7 cellular contexts compared by ENCODE assay signal in genomic region chr1:70353641-70354331, GRCh38. TPM values are rescaled to one million over a fixed set of nuclear protein-coding genes. Genes with fewer than 3 reads are reported as not detected.
A peak's percentile ranks its signal among the peaks of the same experiment; 100 is the strongest.
DNase-seq lines count a peak whose midpoint lies in the region; ATAC-seq, FAIRE-seq and TF ChIP-seq lines count a peak whose summit lies in the region.

No MANE protein-coding gene starts in this region.

- H3K79me2 ChIP-seq in endothelial cell of umbilical vein (ENCODE audit: control insufficient read depth, insufficient read depth, low read length) = peaks cover 51% of the 10 kb centered on the region

- WGBS in thyroid gland, 2 donors = 1 to 2% methylated on average over 28 to 34 of the region's 34 CpGs

- ATAC-seq in GM21619 (IDR thresholded peaks at IDR 0.05; ENCODE audit: unreplicated experiment) = peak; percentile 25

- CTCF ChIA-PET in endothelial cell of umbilical vein (lab: Charles Lee) = interaction anchor here (1.0 to 1.8 kb wide), 2 partner anchors 57 to 133 kb away, joined by 3 to 11 read pairs; partner anchors contain the start of genes CTH and SRSF11

- H3K4me1 ChIP-seq in HUES6 (ENCODE audit: control insufficient read depth, insufficient read depth, low read length) = peaks cover 7% of the 10 kb centered on the region; the same call in 1 of the 2 replicates
- H3K4me1 ChIP-seq in endothelial cell of umbilical vein (ENCODE audit: control insufficient read depth, extremely low read depth, insufficient read depth, low read length) = peaks cover 11% of the 10 kb centered on the region
- H3K4me1 ChIP-seq in thyroid gland = peaks cover 16 to 25% of the 10 kb centered on the region in 2 donors

- no peaks in the 10 kb centered on the region for H3K27me3 ChIP-seq in HUES6 (ENCODE audit: control insufficient read depth, insufficient read depth, low read length)
- H3K27me3 ChIP-seq in endothelial cell of umbilical vein (ENCODE audit: control insufficient read depth in 2 of 2, insufficient read depth in 2 of 2, low read length in 2 of 2) = no peaks in the 10 kb centered on the region
- no peaks in the 10 kb centered on the region for H3K27me3 ChIP-seq in thyroid gland

- TF ChIP-seq CTCF in GM12864 (IDR thresholded peaks at IDR 0.05; ENCODE audit: low read depth, low read length, missing control alignments) = no peak
- no peak for TF ChIP-seq CTCF in endothelial cell of umbilical vein (IDR thresholded peaks at IDR 0.05; ENCODE audit: extremely low read depth in 1 of 2, insufficient read depth in 1 of 2, low read depth in 1 of 2, low read length in 2 of 2)
- no peak for TF ChIP-seq CTCF in thyroid gland (IDR thresholded peaks at IDR 0.05)

- H3K36me3 ChIP-seq in HUES6 (ENCODE audit: control insufficient read depth, insufficient read depth, low read length) = peaks cover 6% of the 10 kb centered on the region; the same call in 1 of the 2 replicates
- no peaks in the 10 kb centered on the region for H3K36me3 ChIP-seq in endothelial cell of umbilical vein (ENCODE audit: control insufficient read depth in 2 of 2, extremely low read depth in 1 of 2, insufficient read depth in 2 of 2, low read length in 2 of 2)
- no peaks in the 10 kb centered on the region for H3K36me3 ChIP-seq in thyroid gland

- peak overlapping the region; percentile 98 for H3K9ac ChIP-seq in HUES6 (ENCODE audit: low read length)
- peak overlapping the region; percentile 92 for H3K9ac ChIP-seq in endothelial cell of umbilical vein (replicated peaks; ENCODE audit: extremely low read depth, insufficient read depth, low read length)

- POLR2A ChIA-PET in endothelial cell of umbilical vein (lab: Charles Lee) = interaction anchor here (1.0 to 1.6 kb wide), 5 partner anchors 10 to 88 kb away, joined by 3 to 13 read pairs (median 6); partner anchors contain the start of gene CTH

- TF ChIP-seq POLR2A in endothelial cell of umbilical vein (IDR thresholded peaks at IDR 0.05; ENCODE audit: low read depth, low read length) (no peak), thyroid gland (IDR thresholded peaks at IDR 0.05) (no peak)

- no peaks in the 10 kb centered on the region for H3K9me1 ChIP-seq in endothelial cell of umbilical vein (replicated peaks; ENCODE audit: control insufficient read depth, extremely low read depth, insufficient read depth, low read length)

- H2AFZ ChIP-seq in endothelial cell of umbilical vein (ENCODE audit: low read depth, low read length) = peak overlapping the region; percentile 46

- H4K20me1 ChIP-seq in endothelial cell of umbilical vein (replicated peaks; ENCODE audit: control insufficient read depth, extremely low read depth, insufficient read depth, low read length) = no peaks in the 10 kb centered on the region

- BruUV-seq in endothelial cell of umbilical vein (replicated peaks; lab: Mats Ljungman, UMichigan) = no TSS peak

- peak overlapping the region; percentile 98 for H3K4me2 ChIP-seq in endothelial cell of umbilical vein (ENCODE audit: insufficient read depth, low read length)

- H3K27ac ChIP-seq in HUES6 (ENCODE audit: low read depth, low read length) (peak overlapping the region; percentile 92), endothelial cell of umbilical vein (ENCODE audit: insufficient read depth, low read depth, low read length) (peak overlapping the region; percentile 83), thyroid gland (peak overlapping the region; percentile 86 to 92 (median 86))

- DNase-seq in GM12864 (ENCODE audit: low read depth) = peak; percentile 27
- peak in 3 of 4 experiments; percentile 22 to 32 (median 29) for DNase-seq in activated CD4-positive, CD25-positive, alpha-beta regulatory T cell (lab: John Stamatoyannopoulos, UW)
- DNase-seq in endothelial cell of umbilical vein (ENCODE audit: low read depth, low spot score) = peak; percentile 43
- peak; percentile 83 for DNase-seq in myocyte (ENCODE audit: low read depth)
- DNase-seq in thyroid gland = peak; percentile 26 to 50

- H3K4me3 ChIP-seq in GM12864 (ENCODE audit: low read depth, low read length) (peak overlapping the region; percentile 78), HUES6 (ENCODE audit: low read depth, low read length) (peak overlapping the region; percentile 95), endothelial cell of umbilical vein (replicated peaks in 1 of 3; ENCODE audit: insufficient read depth in 1 of 3, low read depth in 1 of 3, low read length in 3 of 3) (peak overlapping the region; percentile 61 to 83 (median 83)), thyroid gland (replicated peaks in 1 of 3) (peak overlapping the region; percentile 75 to 99 (median 76))

- H3K9me3 ChIP-seq in HUES6 (ENCODE audit: control insufficient read depth, insufficient read depth, low read depth, low read length) = no peaks in the 10 kb centered on the region
- H3K9me3 ChIP-seq in endothelial cell of umbilical vein (replicated peaks; ENCODE audit: control insufficient read depth, insufficient read depth, low read length) = no peaks in the 10 kb centered on the region
- H3K9me3 ChIP-seq in thyroid gland = no peaks in the 10 kb centered on the region

- dilution Hi-C loops in endothelial cell of umbilical vein (cut with MboI; ENCODE audit: extremely low pct_ligation_motif_present, low sequenced_read_pairs) = no loop called here

- peak; percentile 50 for FAIRE-seq in endothelial cell of umbilical vein (lab: Jason Lieb, UNC)

- intact Hi-C loops in endothelial cell of umbilical vein (cut with micrococcal nuclease) = loop anchor here (1.0 to 10.0 kb wide), 7 partner anchors 9 to 1859 kb away; partner anchors contain the start of genes CTH, DEPDC1, LRRC40 and SRSF11
- intact Hi-C loops in thyroid gland (cut with DNase I) = no loop called here

TF ChIP-seq in endothelial cell of umbilical vein, 7 proteins besides CTCF, POLR2A, EP300 and RAD21:
- TF ChIP-seq EZH2 (IDR thresholded peaks at IDR 0.05; ENCODE audit: borderline replicate concordance, low read depth, low read length, severe bottlenecking) (no peak), GATA2 (IDR thresholded peaks at IDR 0.05; ENCODE audit: insufficient read depth, insufficient read length, low read depth, low read length) (no peak), MYC (IDR thresholded peaks at IDR 0.05; ENCODE audit: low read depth, low read length) (no peak), JUN (IDR thresholded peaks at IDR 0.05; ENCODE audit: borderline replicate concordance, insufficient read depth, insufficient read length, low read depth) (no peak)

RNA-seq across cellular contexts. Expression of gene ANKRD13C, which starts 0.7 kb away (rescaled TPM):
- total RNA-seq in endothelial cell of umbilical vein (17.3 and 17.6 TPM in 2 replicates), myocyte (29.1 and 37.2 TPM in 2 replicates), thyroid gland (10 to 100 TPM; 26.5 to 37.2 (median 29.6) TPM)
- 4.6 and 4.9 TPM in 2 replicates for polyA plus RNA-seq in endothelial cell of umbilical vein
- polyA plus RNA-seq in endothelial cell of umbilical vein (2011; cell fraction: cytosol; rRNA removed) = 5.2 and 7.1 TPM in 2 replicates
- 9.4 and 9.7 TPM in 2 replicates for polyA plus RNA-seq in endothelial cell of umbilical vein (2011; cell fraction: nucleus; rRNA removed)
- polyA plus RNA-seq in endothelial cell of umbilical vein (2012) = 8.9 and 11.5 TPM in 2 replicates
- 9.7 and 10.5 TPM in 2 replicates for polyA minus RNA-seq in endothelial cell of umbilical vein
- 19.6 TPM for polyA minus RNA-seq in endothelial cell of umbilical vein (2011; cell fraction: cytosol; rRNA and poly(A)+ RNA removed)
- 24.7 and 29.6 TPM in 2 replicates for polyA minus RNA-seq in endothelial cell of umbilical vein (2011; cell fraction: nucleus; rRNA and poly(A)+ RNA removed)
- polyA plus RNA-seq in myocyte (2012) = 8.7 TPM

RNA-seq across cellular contexts. Expression of gene CTH, which starts 57.3 kb away (rescaled TPM):
- total RNA-seq in endothelial cell of umbilical vein (2.6 and 3.2 TPM in 2 replicates), myocyte (2.3 and 3.7 TPM in 2 replicates), thyroid gland (10 to 100 TPM; 14.7 to 22.2 (median 15.4) TPM)
- 1.7 and 2.0 TPM in 2 replicates for polyA plus RNA-seq in endothelial cell of umbilical vein
- polyA plus RNA-seq in endothelial cell of umbilical vein (2011; cell fraction: cytosol; rRNA removed) = 1.4 and 1.6 TPM in 2 replicates
- 1.9 and 2.2 TPM in 2 replicates for polyA plus RNA-seq in endothelial cell of umbilical vein (2011; cell fraction: nucleus; rRNA removed)
- polyA plus RNA-seq in endothelial cell of umbilical vein (2012) = 1.2 and 1.3 TPM in 2 replicates
- polyA minus RNA-seq in endothelial cell of umbilical vein = 2.5 and 3.7 TPM in 2 replicates
- 23.0 TPM for polyA minus RNA-seq in endothelial cell of umbilical vein (2011; cell fraction: cytosol; rRNA and poly(A)+ RNA removed)
- 2.8 and 3.5 TPM in 2 replicates for polyA minus RNA-seq in endothelial cell of umbilical vein (2011; cell fraction: nucleus; rRNA and poly(A)+ RNA removed)
- polyA plus RNA-seq in myocyte (2012) = 3.6 TPM

Comparison
In these comparisons a context has a peak if more than half of its experiments do, and no peak if none do; other contexts are left out.
1. Peak in every context shown above with its lines: DNase-seq, ATAC-seq, H3K4me3 ChIP-seq and H3K27ac ChIP-seq.
2. DNase-seq: peak in every context shown above with its lines; median percentile 83 in myocyte; 43 in endothelial cell of umbilical vein; 38 in thyroid gland; 29 in activated CD4-positive, CD25-positive, alpha-beta regulatory T cell; 27 in GM12864.